Comparison of ENCODE assay signal across 18 cellular contexts in the genomic region with DNA sequence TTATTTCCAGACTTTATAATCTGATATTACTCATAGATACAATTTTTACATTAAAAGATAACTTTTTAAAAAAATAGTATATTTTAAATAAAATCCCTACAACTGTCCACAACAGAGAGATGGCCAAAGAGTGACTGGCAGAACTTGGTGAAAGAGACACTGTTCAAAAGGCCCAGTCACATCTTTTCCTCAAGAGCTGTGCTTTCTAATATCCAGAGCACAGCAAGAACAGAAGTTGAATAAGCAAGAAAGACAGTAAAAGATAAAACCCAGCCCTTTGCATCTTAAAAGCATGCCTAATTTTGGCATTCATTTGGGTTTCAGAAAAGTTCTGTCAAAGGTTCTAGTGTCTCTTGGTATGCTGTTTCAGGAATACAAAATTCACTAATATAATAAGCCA. TPM values are rescaled to one million over a fixed set of nuclear protein-coding genes. Genes with fewer than 3 reads are reported as not detected.
DNase-seq lines count a peak whose midpoint lies in the region; ATAC-seq, FAIRE-seq and TF ChIP-seq lines count a peak whose summit lies in the region.
"Had no signal": no experiment of that assay in that cellular context is flagged by ENCODE, and none has a peak within 500 bp of the region (broad histone marks: within the 10 kb centered on the region; RNA-seq: fewer than 3 reads in every experiment).

No MANE protein-coding gene starts in this region.

- ATAC-seq in HepG2: 0 out of 3 replicates have a peak, but pooled peaks have one; percentile 20
- ATAC-seq in right lobe of liver: no peak
- peak; percentile 51 for ATAC-seq in activated T-helper 17 cell treated with anti-CD3 and anti-CD28 coated beads, Interleukin-2, amount 50 U/mL, for 72 hours (replicated peaks)
- ATAC-seq in stimulated activated effector memory CD8-positive, alpha-beta T cell treated with anti-CD3 and anti-CD28 coated beads, Interleukin-12 subunit alpha, Interleukin-12 subunit beta, amount 100 ng/mL, for 72 hours: peak; percentile 71
- no peak for ATAC-seq in GM21619 (IDR thresholded peaks at IDR 0.05; ENCODE audit: unreplicated experiment)

- CTCF ChIA-PET in HepG2 (lab: Yijun Ruan, JAX; ENCODE audit: low intra/inter-chr PET ratio, low total read pairs): no interaction called here

- H3K36me3 ChIP-seq in HepG2 (replicated peaks in 1 of 2; ENCODE audit: control insufficient read depth in 1 of 2, insufficient read depth in 2 of 2, low read length in 2 of 2) (peaks cover 0 to 7% of the 10 kb centered on the region in 2 experiments; a peak in 1 of 5 replicates), right lobe of liver (no peaks in the 10 kb centered on the region)

- H4K20me1 ChIP-seq in HepG2 (ENCODE audit: insufficient read depth, low read length): peaks cover 56% of the 10 kb centered on the region

- peak overlapping the region; percentile 50 for H3K27ac ChIP-seq in HepG2 (ENCODE audit: extremely low read length, insufficient read depth, low read length)
- peak overlapping the region in 1 of 3 donors; percentile 5 for H3K27ac ChIP-seq in right lobe of liver
- H3K27ac ChIP-seq: GM23248 had no signal

- in situ Hi-C loops in HepG2 (cut with HindIII; ENCODE audit: extremely low pct_ligation_motif_present, low pct_unique_long_range_greater_than_20kb): no loop called here

- no peak overlapping the region for H3K9ac ChIP-seq in HepG2 (ENCODE audit: insufficient read depth, low read depth, low read length)
- H3K9ac ChIP-seq: GM23248 had no signal

- BruUV-seq in HepG2 (replicated peaks; lab: Mats Ljungman, UMichigan): no TSS peak

- DNase-seq in HepG2 (ENCODE audit: low spot score) (no peak), right lobe of liver (no peak)
- no peak for DNase-seq in stimulated activated effector memory CD8-positive, alpha-beta T cell treated with anti-CD3 and anti-CD28 coated beads, Interleukin-12 subunit alpha, Interleukin-12 subunit beta, amount 100 ng/mL, for 72 hours (ENCODE audit: low spot score in 2 of 2)
- DNase-seq in stimulated activated CD4-positive, alpha-beta T cell treated with anti-CD3 and anti-CD28 coated beads, Interleukin-4, amount 100 ng/mL, for 1 hour: no peak
- DNase-seq: C1 segment of cervical spinal cord; Calu3; CD4-positive, alpha-beta memory T cell; COR-L47; DMS53; DMS79 treated with DMSO at 0.1 percent for 48 hours; GF-D8; GM23248; H7; HCEC 1CT had no signal

- FAIRE-seq in HepG2 (lab: Jason Lieb, UNC): no peak
- FAIRE-seq: GM12892, H1 had no signal

- H3K36me3 Mint-ChIP-seq in activated T-helper 17 cell treated with anti-CD3 and anti-CD28 coated beads, Interleukin-2, amount 50 U/mL, for 72 hours (ENCODE audit: low read depth): peaks cover 18% of the 10 kb centered on the region
- peaks cover 16% of the 10 kb centered on the region for H3K36me3 Mint-ChIP-seq in stimulated activated effector memory CD8-positive, alpha-beta T cell treated with anti-CD3 and anti-CD28 coated beads, Interleukin-12 subunit alpha, Interleukin-12 subunit beta, amount 100 ng/mL, for 72 hours

- H2AFZ ChIP-seq in HepG2 (ENCODE audit: low read length): no peak overlapping the region
- H2AFZ ChIP-seq: GM23248 had no signal

- no peak for TF ChIP-seq POLR2A in HepG2 (IDR thresholded peaks at IDR 0.05; ENCODE audit: insufficient read depth in 1 of 2, low read depth in 2 of 2, low read length in 2 of 2)
- no peak for TF ChIP-seq POLR2A in right lobe of liver (IDR thresholded peaks at IDR 0.05)

- no peak for TF ChIP-seq CTCF in HepG2 (CRISPR knock-in tag; IDR thresholded peaks at IDR 0.05)
- no peak for TF ChIP-seq CTCF in right lobe of liver (IDR thresholded peaks at IDR 0.05)

- H3K79me2 ChIP-seq in HepG2 (ENCODE audit: insufficient read depth, low read length): peaks cover 99% of the 10 kb centered on the region

- no peaks in the 10 kb centered on the region for H3K9me3 Mint-ChIP-seq in activated T-helper 17 cell treated with anti-CD3 and anti-CD28 coated beads, Interleukin-2, amount 50 U/mL, for 72 hours
- H3K9me3 Mint-ChIP-seq in stimulated activated effector memory CD8-positive, alpha-beta T cell treated with anti-CD3 and anti-CD28 coated beads, Interleukin-12 subunit alpha, Interleukin-12 subunit beta, amount 100 ng/mL, for 72 hours: no peaks in the 10 kb centered on the region

- H3K4me1 ChIP-seq in HepG2 (ENCODE audit: insufficient read depth, low read length) (peaks cover 92% of the 10 kb centered on the region), right lobe of liver (peaks cover 0 to 55% (median 6%) of the 10 kb centered on the region in 4 donors)

- H3K4me3 Mint-ChIP-seq in activated T-helper 17 cell treated with anti-CD3 and anti-CD28 coated beads, Interleukin-2, amount 50 U/mL, for 72 hours: no peak overlapping the region
- H3K4me3 Mint-ChIP-seq in stimulated activated effector memory CD8-positive, alpha-beta T cell treated with anti-CD3 and anti-CD28 coated beads, Interleukin-12 subunit alpha, Interleukin-12 subunit beta, amount 100 ng/mL, for 72 hours: no peak overlapping the region

- no peak overlapping the region for H3K27ac Mint-ChIP-seq in activated T-helper 17 cell treated with anti-CD3 and anti-CD28 coated beads, Interleukin-2, amount 50 U/mL, for 72 hours
- H3K27ac Mint-ChIP-seq in stimulated activated effector memory CD8-positive, alpha-beta T cell treated with anti-CD3 and anti-CD28 coated beads, Interleukin-12 subunit alpha, Interleukin-12 subunit beta, amount 100 ng/mL, for 72 hours: no peak overlapping the region
- H3K27ac Mint-ChIP-seq: CD4-positive, alpha-beta memory T cell had no signal

- no peak for TF ChIP-seq RAD21 in HepG2 (CRISPR knock-in tag; IDR thresholded peaks at IDR 0.05)

- H3K4me2 ChIP-seq in HepG2 (ENCODE audit: low read depth, low read length): peak overlapping the region; percentile 42

- POLR2A ChIA-PET in HepG2 (lab: Yijun Ruan, JAX): no interaction called here

- no peak overlapping the region for H3K4me3 ChIP-seq in HepG2 (replicated peaks in 1 of 3; ENCODE audit: insufficient read depth in 1 of 3, low read depth in 2 of 3, low read length in 3 of 3)
- no peak overlapping the region for H3K4me3 ChIP-seq in right lobe of liver
- H3K4me3 ChIP-seq: GM23248 had no signal

- H3K27me3 Mint-ChIP-seq in activated T-helper 17 cell treated with anti-CD3 and anti-CD28 coated beads, Interleukin-2, amount 50 U/mL, for 72 hours: no peaks in the 10 kb centered on the region
- H3K27me3 Mint-ChIP-seq: CD4-positive, alpha-beta memory T cell had no signal

- no peak for TF ChIP-seq EP300 in HepG2 (IDR thresholded peaks at IDR 0.05; ENCODE audit: low read depth in 2 of 2, low read length in 2 of 2)
- no peak for TF ChIP-seq EP300 in HepG2 (CRISPR knock-in tag; IDR thresholded peaks at IDR 0.05; ENCODE audit: borderline replicate concordance)

- intact Hi-C loops in HepG2 (cut with micrococcal nuclease; ENCODE audit: unreplicated experiment) (loop anchor here (10.0 kb wide), 1 partner anchor 187 kb away; the partner anchor contains the start of gene NDUFA5), right lobe of liver (cut with DNase I) (no loop called here)

- peaks cover 46% of the 10 kb centered on the region for H3K4me1 Mint-ChIP-seq in activated T-helper 17 cell treated with anti-CD3 and anti-CD28 coated beads, Interleukin-2, amount 50 U/mL, for 72 hours
- peaks cover 65% of the 10 kb centered on the region for H3K4me1 Mint-ChIP-seq in stimulated activated effector memory CD8-positive, alpha-beta T cell treated with anti-CD3 and anti-CD28 coated beads, Interleukin-12 subunit alpha, Interleukin-12 subunit beta, amount 100 ng/mL, for 72 hours

- H3K27me3 ChIP-seq in HepG2 (ENCODE audit: control insufficient read depth in 1 of 2, insufficient read depth in 2 of 2, low read length in 2 of 2) (no peaks in the 10 kb centered on the region), right lobe of liver (no peaks in the 10 kb centered on the region)

- H3K9me3 ChIP-seq in HepG2 (ENCODE audit: low read length): no peaks in the 10 kb centered on the region
- H3K9me3 ChIP-seq in right lobe of liver: no peaks in the 10 kb centered on the region

TF ChIP-seq in HepG2, 621 proteins besides CTCF, POLR2A, EP300 and RAD21 (continues in another document):
- no peak for TF ChIP-seq ZZZ3 (CRISPR knock-in tag; IDR thresholded peaks at IDR 0.05; ENCODE audit: borderline replicate concordance)
- TF ChIP-seq REXO4 (CRISPR knock-in tag; IDR thresholded peaks at IDR 0.05; ENCODE audit: borderline replicate concordance): no peak

RNA-seq across cellular contexts. Expression of gene WASL, which starts 6.9 kb away (rescaled TPM):
- total RNA-seq in HepG2 (2016; rRNA removed; fragmentation: Illumina TruSeq; extraction: Trizol): 12.8 and 18.7 TPM in 2 replicates
- 3.0 and 3.2 TPM in 2 replicates for total RNA-seq in HepG2 (2016; cell fraction: cytosol; rRNA removed; fragmentation: Illumina TruSeq; extraction: Trizol; ENCODE audit: low read depth)
- total RNA-seq in HepG2 (2016; cell fraction: insoluble cytoplasmic fraction; rRNA removed; fragmentation: Illumina TruSeq; extraction: Trizol): 13.0 and 16.0 TPM in 2 replicates
- 15.3 and 16.6 TPM in 2 replicates for total RNA-seq in HepG2 (2016; cell fraction: membrane; rRNA removed; fragmentation: Illumina TruSeq; extraction: Trizol)
- 19.0 and 19.2 TPM in 2 replicates for total RNA-seq in HepG2 (2016; cell fraction: nucleus; rRNA removed; fragmentation: Illumina TruSeq; extraction: Trizol)
- polyA plus RNA-seq in HepG2 (2011; rRNA removed): 7.4 and 7.9 TPM in 2 replicates
- polyA plus RNA-seq in HepG2 (2011; cell fraction: cytosol; rRNA removed): 3.5 and 5.6 TPM in 2 replicates
- 5.9 and 6.1 TPM in 2 replicates for polyA plus RNA-seq in HepG2 (2011; cell fraction: nucleus; rRNA removed)
- 16.9 and 18.9 TPM in 2 replicates for polyA plus RNA-seq in HepG2 (2012)
- polyA plus RNA-seq in HepG2 (2016; cell fraction: cytosol; fragmentation: Illumina TruSeq; extraction: Trizol; ENCODE audit: low read depth): 1.6 and 2.1 TPM in 2 replicates
- polyA plus RNA-seq in HepG2 (2016; cell fraction: insoluble cytoplasmic fraction; fragmentation: Illumina TruSeq; extraction: Trizol; ENCODE audit: low read depth): 22.0 and 25.2 TPM in 2 replicates
- 10.0 and 10.9 TPM in 2 replicates for polyA plus RNA-seq in HepG2 (2016; cell fraction: membrane; fragmentation: Illumina TruSeq; extraction: Trizol; ENCODE audit: low read depth)
- 14.1 and 14.5 TPM in 2 replicates for polyA plus RNA-seq in HepG2 (2016; cell fraction: nucleus; fragmentation: Illumina TruSeq; extraction: Trizol; ENCODE audit: insufficient read depth, low read depth)
- 5.6 and 8.7 TPM in 2 replicates for polyA minus RNA-seq in HepG2 (2011; rRNA and poly(A)+ RNA removed; ENCODE audit: low replicate concordance)
- 6.8 and 9.4 TPM in 2 replicates for polyA minus RNA-seq in HepG2 (2011; cell fraction: cytosol; rRNA and poly(A)+ RNA removed)
- polyA minus RNA-seq in HepG2 (2011; cell fraction: nucleus; rRNA and poly(A)+ RNA removed): 30.8 and 37.2 TPM in 2 replicates
- total RNA-seq in right lobe of liver: 10 to 100 TPM; 20.6 to 26.7 (median 24.8) TPM
- 1 to 10 TPM; 8.0 to 8.7 TPM for total RNA-seq in activated T-helper 17 cell treated with anti-CD3 and anti-CD28 coated beads, Interleukin-2, amount 50 U/mL, for 72 hours

Comparison
In these comparisons a context has a peak if more than half of its experiments do, and no peak if none do; other contexts are left out.
1. ATAC-seq: peak in HepG2 (single experiment), activated T-helper 17 cell treated with anti-CD3 and anti-CD28 coated beads, Interleukin-2, amount 50 U/mL, for 72 hours (single experiment) and stimulated activated effector memory CD8-positive, alpha-beta T cell treated with anti-CD3 and anti-CD28 coated beads, Interleukin-12 subunit alpha, Interleukin-12 subunit beta, amount 100 ng/mL, for 72 hours (single experiment); none in right lobe of liver (0 of 4) and GM21619 (single experiment).